18 cellular contexts compared by ENCODE assay signal in genomic region chr3:143749926-143750325, GRCh38.
DNase-seq lines count a peak whose midpoint lies in the region; ATAC-seq and TF ChIP-seq lines count a peak whose summit lies in the region.
"Had no signal": no experiment of that assay in that cellular context is flagged by ENCODE, and none has a peak within 500 bp of the region (broad histone marks: within the 10 kb centered on the region; RNA-seq: fewer than 3 reads in every experiment).

No MANE protein-coding gene starts in this region.

- H3K9me3 ChIP-seq in SK-N-SH (no peaks in the 10 kb centered on the region), mammary epithelial cell (replicated peaks; ENCODE audit: insufficient read depth, low read length) (no peaks in the 10 kb centered on the region), breast epithelium (no peaks in the 10 kb centered on the region)
- H3K9me3 ChIP-seq: BLaER1, HAP-1 had no signal

- WGBS in SK-N-SH (ENCODE audit: low lambda C conversion rate), result 6% methylated on average over 5 of the region's 5 CpGs
- 99% methylated on average over 5 of the region's 5 CpGs for WGBS in mammary epithelial cell (ENCODE audit: low coverage, missing lambda C conversion rate)

- in situ Hi-C loops in mammary epithelial cell (cut with MboI; ENCODE audit: low sequenced_read_pairs in 2 of 2), result loop anchor here in 1 of 2 donors (25.0 kb wide), 1 partner anchor 313 kb away; no protein-coding TSS in a partner anchor

- H4K20me1 ChIP-seq in SK-N-SH (ENCODE audit: insufficient read depth), result no peaks in the 10 kb centered on the region
- H4K20me1 ChIP-seq in mammary epithelial cell (ENCODE audit: insufficient read depth, low read length), result no peaks in the 10 kb centered on the region
- H4K20me1 ChIP-seq: BLaER1 had no signal

- H3K4me3 ChIP-seq in SK-N-SH (ENCODE audit: low read depth in 2 of 2, low read length in 1 of 2), result no peak overlapping the region
- no peak overlapping the region for H3K4me3 ChIP-seq in mammary epithelial cell (replicated peaks in 1 of 3; ENCODE audit: insufficient read depth in 1 of 3, low read depth in 2 of 3, low read length in 3 of 3)
- no peak overlapping the region for H3K4me3 ChIP-seq in breast epithelium
- H3K4me3 ChIP-seq: BLaER1, HAP-1 had no signal

- no peak for TF ChIP-seq RAD21 in SK-N-SH (IDR thresholded peaks at IDR 0.05; ENCODE audit: low read length)

- POLR2A ChIA-PET in SK-N-SH (lab: Yijun Ruan, JAX), result no interaction called here

- no peaks in the 10 kb centered on the region for H3K9me2 ChIP-seq in SK-N-SH

- H3K27me3 ChIP-seq in SK-N-SH (ENCODE audit: insufficient read depth) (peaks cover 6% of the 10 kb centered on the region; the same call in 1 of the 2 replicates), mammary epithelial cell (ENCODE audit: insufficient read depth, low read length) (no peaks in the 10 kb centered on the region), breast epithelium (no peaks in the 10 kb centered on the region)
- H3K27me3 ChIP-seq: BLaER1 had no signal

- TF ChIP-seq POLR2A in breast epithelium (IDR thresholded peaks at IDR 0.05), result no peak

- no peaks in the 10 kb centered on the region for H3K4me1 ChIP-seq in SK-N-SH (ENCODE audit: control insufficient read depth in 1 of 2, insufficient read depth in 2 of 2, low read depth in 1 of 2, low read length in 1 of 2)
- H3K4me1 ChIP-seq in mammary epithelial cell (ENCODE audit: insufficient read depth, low read length), result no peaks in the 10 kb centered on the region
- H3K4me1 ChIP-seq in breast epithelium, result no peaks in the 10 kb centered on the region

- dilution Hi-C loops in mammary epithelial cell (cut with HindIII; ENCODE audit: low sequenced_read_pairs), result no loop called here

- no peak overlapping the region for H2AFZ ChIP-seq in SK-N-SH (ENCODE audit: low read depth)
- peak overlapping the region; percentile 7 for H2AFZ ChIP-seq in mammary epithelial cell (ENCODE audit: low read depth, low read length)

- no peak overlapping the region for H3K9ac ChIP-seq in SK-N-SH
- H3K9ac ChIP-seq in mammary epithelial cell (ENCODE audit: insufficient read depth, low read length), result no peak overlapping the region
- H3K9ac ChIP-seq: BLaER1 had no signal

- H3K36me3 ChIP-seq in SK-N-SH (replicated peaks in 1 of 2; ENCODE audit: control insufficient read depth in 1 of 2, insufficient read depth in 2 of 2, low read length in 1 of 2) (no peaks in the 10 kb centered on the region), mammary epithelial cell (ENCODE audit: insufficient read depth, low read length) (no peaks in the 10 kb centered on the region), breast epithelium (no peaks in the 10 kb centered on the region)
- H3K36me3 ChIP-seq: BLaER1, HAP-1 had no signal

- DNase-seq in SK-N-SH, result no peak
- DNase-seq in mammary epithelial cell, result no peak
- no peak for DNase-seq in breast epithelium (ENCODE audit: low spot score in 2 of 2)
- DNase-seq in midbrain (lab: John Stamatoyannopoulos, UW), result peak; percentile 9
- DNase-seq in pons (ENCODE audit: low spot score), result peak; percentile 79
- DNase-seq in kidney tubule cell (ENCODE audit: low spot score), result no peak
- DNase-seq in cerebellar nuclear complex (lab: John Stamatoyannopoulos, UW), result no peak
- DNase-seq: Calu3; CD4-positive, alpha-beta memory T cell; DMS79 treated with DMSO at 0.1 percent for 48 hours; GF-D8; GOT3; HFFc6 had no signal

- ATAC-seq in SK-N-SH treated with all-trans-retinoic acid at 6 μM for 48 hours, result no peak

- H3K4me2 ChIP-seq in SK-N-SH (peak overlapping the region; percentile 21; the same call in 1 of the 2 replicates), mammary epithelial cell (ENCODE audit: insufficient read depth, low read depth, low read length) (no peak overlapping the region)
- H3K4me2 ChIP-seq: BLaER1 had no signal

- TF ChIP-seq EP300 in SK-N-SH (IDR thresholded peaks at IDR 0.05; ENCODE audit: borderline replicate concordance in 1 of 2, low read depth in 1 of 2, low read length in 1 of 2), result no peak

- intact Hi-C loops in mammary epithelial cell (cut with micrococcal nuclease) (no loop called here), breast epithelium (cut with DNase I; ENCODE audit: low total_unique reads) (no loop called here)

- no peaks in the 10 kb centered on the region for H3F3A ChIP-seq in SK-N-SH (replicated peaks; ENCODE audit: insufficient read depth)

- H3K79me2 ChIP-seq in SK-N-SH (ENCODE audit: insufficient read depth), result no peaks in the 10 kb centered on the region
- no peaks in the 10 kb centered on the region for H3K79me2 ChIP-seq in mammary epithelial cell (ENCODE audit: insufficient read depth, low read length)

- BruUV-seq in mammary epithelial cell (replicated peaks; lab: Mats Ljungman, UMichigan), result no TSS peak

- H3K27ac ChIP-seq in SK-N-SH (ENCODE audit: low read depth in 2 of 2, low read length in 1 of 2), result no peak overlapping the region
- H3K27ac ChIP-seq in mammary epithelial cell (ENCODE audit: insufficient read depth, low read depth, low read length), result no peak overlapping the region
- no peak overlapping the region for H3K27ac ChIP-seq in breast epithelium
- H3K27ac ChIP-seq: 22Rv1, BLaER1, C4-2B had no signal

- CTCF ChIA-PET in SK-N-SH (lab: Yijun Ruan, JAX), result no interaction called here
- CTCF ChIA-PET in mammary epithelial cell (lab: Charles Lee; ENCODE audit: low non-redundant PET), result interaction anchor here (0.6 kb wide), 1 partner anchor 26 kb away, joined by 4 read pairs; no protein-coding TSS in a partner anchor

- no peak for TF ChIP-seq CTCF in SK-N-SH (IDR thresholded peaks at IDR 0.05)
- no peak for TF ChIP-seq CTCF in mammary epithelial cell (conservative IDR thresholded peaks at IDR 0.05 in 1 of 2, IDR thresholded peaks at IDR 0.05 in 1 of 2; ENCODE audit: extremely low read depth in 1 of 2, insufficient read depth in 1 of 2, low read depth in 1 of 2, low read length in 2 of 2)
- TF ChIP-seq CTCF in breast epithelium (IDR thresholded peaks at IDR 0.05), result no peak

TF ChIP-seq in SK-N-SH, 30 proteins besides CTCF, POLR2A, EP300 and RAD21:
- TF ChIP-seq, protein P1, sequence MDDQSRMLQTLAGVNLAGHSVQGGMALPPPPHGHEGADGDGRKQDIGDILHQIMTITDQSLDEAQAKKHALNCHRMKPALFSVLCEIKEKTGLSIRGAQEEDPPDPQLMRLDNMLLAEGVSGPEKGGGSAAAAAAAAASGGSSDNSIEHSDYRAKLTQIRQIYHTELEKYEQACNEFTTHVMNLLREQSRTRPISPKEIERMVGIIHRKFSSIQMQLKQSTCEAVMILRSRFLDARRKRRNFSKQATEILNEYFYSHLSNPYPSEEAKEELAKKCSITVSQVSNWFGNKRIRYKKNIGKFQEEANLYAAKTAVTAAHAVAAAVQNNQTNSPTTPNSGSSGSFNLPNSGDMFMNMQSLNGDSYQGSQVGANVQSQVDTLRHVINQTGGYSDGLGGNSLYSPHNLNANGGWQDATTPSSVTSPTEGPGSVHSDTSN (IDR thresholded peaks at IDR 0.05), result no peak
- TF ChIP-seq MXI1 (IDR thresholded peaks at IDR 0.05; ENCODE audit: low read depth, low read length), result no peak

TF ChIP-seq in SK-N-SH treated with all-trans-retinoic acid at 6 μM for 48 hours, 23 proteins besides CTCF, POLR2A, EP300 and RAD21:
- no peak for TF ChIP-seq TSHZ2 (CRISPR knock-in tag; IDR thresholded peaks at IDR 0.05)
- no peak for TF ChIP-seq CSRNP3 (CRISPR knock-in tag; IDR thresholded peaks at IDR 0.05)
- no peak for TF ChIP-seq PPARA (CRISPR knock-in tag; IDR thresholded peaks at IDR 0.05; ENCODE audit: borderline replicate concordance)
TF ChIP-seq in SK-N-SH treated with all-trans-retinoic acid at 6 μM for 48 hours: peak in this region for 0.

Comparison
In these comparisons a context has a peak if more than half of its experiments do, and no peak if none do; other contexts are left out.
1. DNase-seq: peak in midbrain (single experiment) and pons (single experiment); none in SK-N-SH (single experiment), mammary epithelial cell (single experiment), breast epithelium (0 of 2), kidney tubule cell (single experiment) and cerebellar nuclear complex (0 of 2).